Comparison of ENCODE assay signal across 23 cellular contexts in the genomic region with DNA sequence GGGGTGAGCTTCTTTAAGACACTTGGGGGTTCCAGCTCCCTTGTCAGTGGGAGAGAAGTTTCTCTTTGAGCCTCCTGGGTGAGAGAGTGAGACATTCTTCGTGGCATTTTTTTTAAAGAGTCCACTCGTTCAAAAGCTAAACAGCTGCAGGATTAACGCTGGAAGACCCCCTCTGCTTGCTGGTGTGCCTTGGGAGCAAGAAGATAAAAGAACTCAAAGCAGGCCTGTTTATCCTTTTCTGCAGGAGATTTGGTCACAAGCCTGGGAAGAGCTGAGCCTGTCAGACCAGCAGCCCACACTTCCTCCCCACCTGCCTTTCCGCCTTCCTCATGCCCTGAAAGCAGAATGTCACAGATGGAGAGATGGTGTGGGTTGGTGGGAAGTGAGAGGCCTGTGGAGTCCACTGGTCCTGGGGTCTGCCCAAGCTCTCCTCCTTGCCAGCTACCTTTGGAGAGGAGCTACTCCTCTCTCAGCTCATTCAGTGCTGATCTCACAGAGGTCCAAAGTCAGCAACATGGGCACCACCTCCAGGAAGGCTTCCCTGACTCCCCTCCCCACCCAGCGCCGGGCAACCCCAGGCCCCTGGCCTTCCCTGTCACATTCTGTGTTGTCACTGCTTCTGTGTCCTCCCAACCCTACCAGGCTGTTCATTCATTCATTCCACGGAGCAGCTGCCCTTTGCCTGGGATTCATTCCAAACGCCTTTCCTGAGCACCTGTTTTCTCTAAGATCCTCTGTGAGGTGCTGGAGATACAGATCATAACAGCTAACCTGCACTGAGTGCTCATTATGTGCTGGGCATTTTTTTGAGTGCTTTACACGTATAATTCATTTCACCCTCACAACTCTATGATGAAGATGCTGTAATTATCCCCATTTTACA. TPM values are rescaled to one million over a fixed set of nuclear protein-coding genes. Genes with fewer than 3 reads are reported as not detected.
DNase-seq lines count a peak whose midpoint lies in the region; ATAC-seq, FAIRE-seq and TF ChIP-seq lines count a peak whose summit lies in the region.
"Had no signal": no experiment of that assay in that cellular context is flagged by ENCODE, and none has a peak within 500 bp of the region (broad histone marks: within the 10 kb centered on the region; RNA-seq: fewer than 3 reads in every experiment).

No MANE protein-coding gene starts in this region.

- no peak overlapping the region for H3K14ac ChIP-seq in mesenchymal stem cell (ENCODE audit: low read length in 2 of 2)

- WGBS in A549 (ENCODE audit: missing lambda C conversion rate) = 62% methylated on average over 9 of the region's 9 CpGs
- 56% methylated on average over 8 of the region's 9 CpGs for WGBS in mesenchymal stem cell

- intact Hi-C loops in head of caudate nucleus (cut with DNase I) = no loop called here
- intact Hi-C loops in tibial artery (cut with DNase I; ENCODE audit: low total_unique reads) = no loop called here

- H2BK12ac ChIP-seq in mesenchymal stem cell (ENCODE audit: low read length in 2 of 2) = no peak overlapping the region

- no peak overlapping the region for H3K9ac ChIP-seq in mesenchymal stem cell (ENCODE audit: low read length)

- TF ChIP-seq CTCF in A549 (IDR thresholded peaks at IDR 0.05) (no peak), WERI-Rb-1 (IDR thresholded peaks at IDR 0.05; ENCODE audit: low read depth, low read length) (no peak), tibial artery (IDR thresholded peaks at IDR 0.05) (no peak)

- peaks cover 27 to 81% (median 49%) of the 10 kb centered on the region in 3 donors for H3K4me1 Mint-ChIP-seq in CD8-positive, alpha-beta memory T cell

- no peak overlapping the region for H2BK15ac ChIP-seq in mesenchymal stem cell (ENCODE audit: low read depth, poor library complexity, severe bottlenecking)

- H2AK5ac ChIP-seq in mesenchymal stem cell (ENCODE audit: low read length, severe bottlenecking) = no peak overlapping the region

- H3K79me1 ChIP-seq in mesenchymal stem cell (replicated peaks; ENCODE audit: low read length, poor library complexity, severe bottlenecking) = no peaks in the 10 kb centered on the region

- no peak overlapping the region for H2AFZ ChIP-seq in mesenchymal stem cell (ENCODE audit: low read depth, low read length)

- POLR2A ChIA-PET in A549 (lab: Yijun Ruan, JAX) = no interaction called here
- POLR2A ChIA-PET in CD8-positive, alpha-beta memory T cell (lab: Charles Lee) = no interaction called here

- no peak overlapping the region for H4K8ac ChIP-seq in mesenchymal stem cell (ENCODE audit: low read length)

- peak overlapping the region in 2 of 7 donors; percentile 3 to 53 for H3K4me3 Mint-ChIP-seq in CD8-positive, alpha-beta memory T cell
- H3K4me3 Mint-ChIP-seq: activated naive CD4-positive, alpha-beta T cell treated with anti-CD3 and anti-CD28 coated beads for 36 hours; activated T-cell treated with anti-CD3 and anti-CD28 coated beads, Interleukin-2, amount 50 U/mL, for 4 hours; naive thymus-derived CD4-positive, alpha-beta T cell had no signal

- no peak for TF ChIP-seq RAD21 in A549 (conservative IDR thresholded peaks at IDR 0.05 in 1 of 2, IDR thresholded peaks at IDR 0.05 in 1 of 2)

- H3K27me3 Mint-ChIP-seq in CD8-positive, alpha-beta memory T cell = peaks cover 0 to 4% of the 10 kb centered on the region in 2 donors

- H3K23ac ChIP-seq in mesenchymal stem cell (ENCODE audit: low read length in 2 of 2) = no peak overlapping the region

- H3K27ac Mint-ChIP-seq in CD8-positive, alpha-beta memory T cell = peak overlapping the region in 7 of 8 donors; percentile 29 to 83 (median 60)
- H3K27ac Mint-ChIP-seq: activated naive CD4-positive, alpha-beta T cell treated with anti-CD3 and anti-CD28 coated beads for 36 hours had no signal

- no peaks in the 10 kb centered on the region for H3K9me3 Mint-ChIP-seq in CD8-positive, alpha-beta memory T cell
- H3K9me3 Mint-ChIP-seq: activated naive CD4-positive, alpha-beta T cell treated with anti-CD3 and anti-CD28 coated beads for 36 hours; activated T-cell treated with anti-CD3 and anti-CD28 coated beads, Interleukin-2, amount 50 U/mL, for 4 hours; naive thymus-derived CD4-positive, alpha-beta T cell had no signal

- TF ChIP-seq EP300 in A549 (IDR thresholded peaks at IDR 0.05) = no peak

- no peak overlapping the region for H3K4me3 ChIP-seq in A549
- no peak overlapping the region for H3K4me3 ChIP-seq in CD8-positive, alpha-beta memory T cell (ENCODE audit: low read length)
- no peak overlapping the region for H3K4me3 ChIP-seq in WERI-Rb-1 (ENCODE audit: low read depth, low read length)
- H3K4me3 ChIP-seq in mesenchymal stem cell (ENCODE audit: insufficient read depth in 1 of 2, low read depth in 1 of 2, low read length in 2 of 2) = no peak overlapping the region
- H3K4me3 ChIP-seq in tibial artery = no peak overlapping the region
- H3K4me3 ChIP-seq: esophagus squamous epithelium, SK-N-MC had no signal

- peak overlapping the region; percentile 36 for H2BK120ac ChIP-seq in mesenchymal stem cell (ENCODE audit: low read depth, low read length)

- H3K18ac ChIP-seq in mesenchymal stem cell (ENCODE audit: low read depth in 1 of 2, low read length in 2 of 2) = no peak overlapping the region

- no peak overlapping the region for H3K4ac ChIP-seq in mesenchymal stem cell (ENCODE audit: low read depth in 1 of 2, low read length in 2 of 2)

- H3K36me3 ChIP-seq in CD8-positive, alpha-beta memory T cell (ENCODE audit: insufficient read depth, low read length) = no peaks in the 10 kb centered on the region
- H3K36me3 ChIP-seq in WERI-Rb-1 (peaks cover 16% of the 10 kb centered on the region), mesenchymal stem cell (ENCODE audit: control insufficient read depth in 1 of 2, insufficient read depth in 2 of 2, low read depth in 1 of 2, low read length in 2 of 2) (no peaks in the 10 kb centered on the region), tibial artery (peaks cover 0 to 4% (median 0%) of the 10 kb centered on the region in 3 donors)
- H3K36me3 ChIP-seq: esophagus squamous epithelium had no signal

- H3K36me3 Mint-ChIP-seq in CD8-positive, alpha-beta memory T cell = peaks cover 0 to 2% (median 0%) of the 10 kb centered on the region in 3 donors

- no peak for DNase-seq in A549 (ENCODE audit: low read depth in 1 of 2, low spot score in 1 of 2)
- no peak for DNase-seq in CD8-positive, alpha-beta memory T cell
- no peak for DNase-seq in WERI-Rb-1
- no peak for DNase-seq in mesenchymal stem cell
- DNase-seq in NCI-H1092 treated with DMSO at 0.1 percent for 48 hours (lab: John Stamatoyannopoulos, UW) = no peak
- DNase-seq in head of caudate nucleus = no peak
- no peak for DNase-seq in epidermal melanocyte (ENCODE audit: insufficient read length, low spot score)
- DNase-seq in tibial artery = no peak
- DNase-seq: activated CD8-positive, alpha-beta memory T cell treated with anti-CD3 and anti-CD28 coated beads for 24 hours; activated naive CD4-positive, alpha-beta T cell treated with anti-CD3 and anti-CD28 coated beads for 36 hours; activated T-cell treated with anti-CD3 and anti-CD28 coated beads, Interleukin-2, amount 50 U/mL, for 4 hours; DND-41; esophagus squamous epithelium; HCEC 1CT; naive thymus-derived CD4-positive, alpha-beta T cell; NCI-H1417; NCI-H748 treated with DMSO at 0.1 percent for 48 hours; posterior cingulate gyrus; stimulated activated naive CD4-positive, alpha-beta T cell; T-helper 9 cell had no signal

- H3K27ac ChIP-seq in A549 = no peak overlapping the region; a peak in 1 of 6 replicates
- no peak overlapping the region for H3K27ac ChIP-seq in CD8-positive, alpha-beta memory T cell (ENCODE audit: low read depth, low read length)
- peak overlapping the region; percentile 31; the same call in 1 of the 2 replicates for H3K27ac ChIP-seq in WERI-Rb-1
- no peak overlapping the region for H3K27ac ChIP-seq in mesenchymal stem cell (ENCODE audit: low read length, poor library complexity, severe bottlenecking)
- no peak overlapping the region for H3K27ac ChIP-seq in tibial artery
- H3K27ac ChIP-seq: esophagus squamous epithelium, SK-N-MC had no signal

- H4K91ac ChIP-seq in mesenchymal stem cell (ENCODE audit: low read length) = no peak overlapping the region

- H3K4me1 ChIP-seq in A549 (peaks cover 4% of the 10 kb centered on the region), mesenchymal stem cell (ENCODE audit: control insufficient read depth, insufficient read depth, low read depth, low read length) (no peaks in the 10 kb centered on the region), tibial artery (peaks cover 0 to 23% (median 16%) of the 10 kb centered on the region in 4 donors)
- H3K4me1 ChIP-seq in CD8-positive, alpha-beta memory T cell (ENCODE audit: insufficient read depth, low read length) = peaks cover 17% of the 10 kb centered on the region

- H3K4me2 ChIP-seq in A549 (no peak overlapping the region), mesenchymal stem cell (ENCODE audit: low read length, poor library complexity, severe bottlenecking) (no peak overlapping the region)

- H3K9me3 ChIP-seq in A549 = no peaks in the 10 kb centered on the region
- no peaks in the 10 kb centered on the region for H3K9me3 ChIP-seq in CD8-positive, alpha-beta memory T cell (ENCODE audit: low read length)
- no peaks in the 10 kb centered on the region for H3K9me3 ChIP-seq in WERI-Rb-1 (ENCODE audit: severe bottlenecking)
- H3K9me3 ChIP-seq in mesenchymal stem cell (ENCODE audit: control insufficient read depth, low read length) = peaks cover 4% of the 10 kb centered on the region
- no peaks in the 10 kb centered on the region for H3K9me3 ChIP-seq in tibial artery
- H3K9me3 ChIP-seq: esophagus squamous epithelium had no signal

- TF ChIP-seq POLR2A in A549 (IDR thresholded peaks at IDR 0.05; ENCODE audit: low read length) = no peak

- CTCF ChIA-PET in A549 (lab: Yijun Ruan, JAX) = interaction anchor here (0.7 to 17.4 kb wide), 12 partner anchors 8 to 130 kb away, joined by 3 to 432 read pairs (median 4); no protein-coding TSS in a partner anchor
- CTCF ChIA-PET in CD8-positive, alpha-beta memory T cell (lab: Charles Lee) = interaction anchor here (1.0 to 17.2 kb wide), 3 partner anchors 12 to 76 kb away, joined by 3 to 212 read pairs (median 5); no protein-coding TSS in a partner anchor

- H3K27me3 ChIP-seq in CD8-positive, alpha-beta memory T cell (ENCODE audit: insufficient read depth, low read length, poor library complexity, severe bottlenecking) = no peaks in the 10 kb centered on the region
- H3K27me3 ChIP-seq in WERI-Rb-1 (ENCODE audit: insufficient read depth, low read depth, severe bottlenecking) (no peaks in the 10 kb centered on the region), mesenchymal stem cell (ENCODE audit: control insufficient read depth in 1 of 2, insufficient read depth in 1 of 2, low read length in 2 of 2) (peaks cover 6 to 9% of the 10 kb centered on the region in 2 experiments), tibial artery (no peaks in the 10 kb centered on the region)

- ATAC-seq in A549 = no peak
- ATAC-seq: activated T-cell treated with anti-CD3 and anti-CD28 coated beads, Interleukin-2, amount 50 U/mL, for 4 hours; naive thymus-derived CD4-positive, alpha-beta T cell; Panc1 had no signal

- no peak overlapping the region for H2BK5ac ChIP-seq in mesenchymal stem cell (ENCODE audit: low read depth, low read length, poor library complexity, severe bottlenecking)

- FAIRE-seq in A549 (lab: Jason Lieb, UNC) = no peak
- FAIRE-seq: HTR-8/SVneo had no signal

RNA-seq across cellular contexts. Expression of a gene that starts 6.7 kb away (rescaled TPM):
- polyA plus RNA-seq in A549 (2011; rRNA removed) (3.9 and 4.7 TPM in 2 replicates), A549 (2017; fragmentation: RNase III; extraction: RNeasy Plus Mini Kit Qiagen cat#74134 plus additional on column Dnase treatment) (5.8 to 7.9 TPM (median 5.9 TPM) in 3 replicates)
- 4.5 and 7.7 TPM in 2 replicates for polyA plus RNA-seq in A549 (2012; cell fraction: cytosol; rRNA removed)
- polyA plus RNA-seq in A549 (2012; cell fraction: nucleus; rRNA removed) = 27.2 and 29.2 TPM in 2 replicates
- 8.3 and 14.5 TPM in 2 replicates for polyA minus RNA-seq in A549 (2011; rRNA and poly(A)+ RNA removed)
- total RNA-seq in CD8-positive, alpha-beta memory T cell = 1 to 10 TPM; 8.9 to 9.1 TPM
- polyA plus RNA-seq in CD8-positive, alpha-beta memory T cell = 10.4 TPM
- 1.8 TPM for polyA plus RNA-seq in mesenchymal stem cell (2013, experiment 1 of 2)
- 1.4 TPM for polyA plus RNA-seq in mesenchymal stem cell (2013, experiment 2 of 2)

RNA-seq across cellular contexts. Expression of a gene that starts 43.0 kb away (rescaled TPM):
- polyA plus RNA-seq in A549 (2011; rRNA removed) (70.7 and 79.3 TPM in 2 replicates), A549 (2017; fragmentation: RNase III; extraction: RNeasy Plus Mini Kit Qiagen cat#74134 plus additional on column Dnase treatment) (151 to 162 TPM (median 151 TPM) in 3 replicates)
- polyA plus RNA-seq in A549 (2012; cell fraction: cytosol; rRNA removed) = 113 and 144 TPM in 2 replicates
- 212 and 377 TPM in 2 replicates for polyA plus RNA-seq in A549 (2012; cell fraction: nucleus; rRNA removed)
- 48.4 and 51.1 TPM in 2 replicates for polyA minus RNA-seq in A549 (2011; rRNA and poly(A)+ RNA removed)
- total RNA-seq in CD8-positive, alpha-beta memory T cell = 10 to 100 TPM; 20.7 to 21.1 TPM
- 8.4 TPM for polyA plus RNA-seq in CD8-positive, alpha-beta memory T cell
- 896 TPM for polyA plus RNA-seq in mesenchymal stem cell (2013, experiment 1 of 2)
- polyA plus RNA-seq in mesenchymal stem cell (2013, experiment 2 of 2) = 870 TPM
